Comparison of ENCODE assay signal across 8 cellular contexts in the genomic region with DNA sequence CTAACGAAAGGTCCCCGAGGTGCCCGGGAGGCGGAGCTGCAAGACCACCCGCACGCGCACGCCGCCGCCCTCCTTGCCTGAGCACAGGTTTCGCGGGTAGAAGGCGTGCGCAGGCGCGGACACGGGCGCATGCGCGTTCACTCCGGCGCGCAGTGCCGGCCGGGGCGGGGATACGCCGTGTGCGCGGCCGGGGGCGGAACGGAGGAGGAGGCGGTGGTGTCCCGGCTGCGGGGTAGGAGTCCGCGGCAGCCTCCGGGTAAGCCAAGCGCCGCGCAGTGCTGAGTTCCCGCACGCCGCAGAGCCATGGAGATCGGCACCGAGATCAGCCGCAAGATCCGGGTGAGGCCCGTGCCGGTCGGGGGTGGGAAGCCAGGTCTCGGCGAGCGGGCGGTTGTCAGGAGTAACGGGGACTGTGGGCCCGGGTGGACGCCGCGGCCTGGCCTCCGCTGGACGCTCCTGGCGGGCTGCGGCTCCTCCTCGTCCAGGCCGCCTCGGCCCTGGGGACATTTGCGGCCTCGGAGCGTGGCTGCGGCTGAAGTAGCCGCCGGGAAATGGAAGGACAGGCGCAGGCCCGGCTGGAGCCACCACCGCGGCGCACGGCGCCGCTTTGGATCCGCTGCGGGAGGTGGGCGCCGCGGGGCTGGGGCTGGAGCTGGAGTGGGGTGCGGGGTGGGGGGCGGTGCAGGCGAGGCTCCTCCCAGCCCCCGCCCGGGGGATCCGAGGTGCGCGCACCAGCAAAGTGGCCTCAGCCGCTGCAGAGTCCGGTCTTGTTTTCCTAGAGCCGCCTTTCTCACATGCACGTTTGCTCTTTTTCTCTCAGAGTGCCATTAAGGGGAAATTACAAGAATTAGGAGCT. TPM values are rescaled to one million over a fixed set of nuclear protein-coding genes. Genes with fewer than 3 reads are reported as not detected.
DNase-seq lines count a peak whose midpoint lies in the region; ATAC-seq and TF ChIP-seq lines count a peak whose summit lies in the region.

A gene with protein sequence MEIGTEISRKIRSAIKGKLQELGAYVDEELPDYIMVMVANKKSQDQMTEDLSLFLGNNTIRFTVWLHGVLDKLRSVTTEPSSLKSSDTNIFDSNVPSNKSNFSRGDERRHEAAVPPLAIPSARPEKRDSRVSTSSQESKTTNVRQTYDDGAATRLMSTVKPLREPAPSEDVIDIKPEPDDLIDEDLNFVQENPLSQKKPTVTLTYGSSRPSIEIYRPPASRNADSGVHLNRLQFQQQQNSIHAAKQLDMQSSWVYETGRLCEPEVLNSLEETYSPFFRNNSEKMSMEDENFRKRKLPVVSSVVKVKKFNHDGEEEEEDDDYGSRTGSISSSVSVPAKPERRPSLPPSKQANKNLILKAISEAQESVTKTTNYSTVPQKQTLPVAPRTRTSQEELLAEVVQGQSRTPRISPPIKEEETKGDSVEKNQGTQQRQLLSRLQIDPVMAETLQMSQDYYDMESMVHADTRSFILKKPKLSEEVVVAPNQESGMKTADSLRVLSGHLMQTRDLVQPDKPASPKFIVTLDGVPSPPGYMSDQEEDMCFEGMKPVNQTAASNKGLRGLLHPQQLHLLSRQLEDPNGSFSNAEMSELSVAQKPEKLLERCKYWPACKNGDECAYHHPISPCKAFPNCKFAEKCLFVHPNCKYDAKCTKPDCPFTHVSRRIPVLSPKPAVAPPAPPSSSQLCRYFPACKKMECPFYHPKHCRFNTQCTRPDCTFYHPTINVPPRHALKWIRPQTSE (plus strand): TSS at position 207 of the 856 bp plus-strand sequence. CDS start 97 bp downstream, at position 304.

- peaks cover 2% of the 10 kb centered on the region for H3K9me3 Mint-ChIP-seq in activated naive CD8-positive, alpha-beta T cell treated with anti-CD3 and anti-CD28 coated beads, Interleukin-2, amount 10 ng/mL, durations not matched to agents 7 days and 5 days

- peak within 1 kb of the TSS; percentile 96 for H3K4me3 ChIP-seq in SU-DHL-6 (ENCODE audit: insufficient read depth, low read length, poor library complexity, severe bottlenecking)
- peak within 1 kb of the TSS; percentile 92 for H3K4me3 ChIP-seq in parathyroid adenoma (ENCODE audit: low read depth, low read length)
- H3K4me3 ChIP-seq in tibial nerve = peak within 1 kb of the TSS; percentile 58 to 99 (median 88)

- H3K27me3 ChIP-seq in SU-DHL-6 (ENCODE audit: low read length) (no peaks in the 10 kb centered on the region), parathyroid adenoma (ENCODE audit: control insufficient read depth, insufficient read depth, low read length) (no peaks in the 10 kb centered on the region), tibial nerve (no peaks in the 10 kb centered on the region)

- peak in 1 of 2 donors; percentile 75 for TF ChIP-seq POLR2A in tibial nerve (IDR thresholded peaks at IDR 0.05)

- H3K9me3 ChIP-seq in SU-DHL-6 (ENCODE audit: insufficient read depth, low read length) (no peaks in the 10 kb centered on the region), parathyroid adenoma (ENCODE audit: control insufficient read depth, low read length) (no peaks in the 10 kb centered on the region), tibial nerve (no peaks in the 10 kb centered on the region)

- H3K36me3 ChIP-seq in SU-DHL-6 (ENCODE audit: low read length) = peaks cover 7% of the 10 kb centered on the region
- H3K36me3 ChIP-seq in parathyroid adenoma (ENCODE audit: control insufficient read depth, insufficient read depth, low read length) = no peaks in the 10 kb centered on the region
- H3K36me3 ChIP-seq in tibial nerve = peaks cover 0 to 6% (median under 1%) of the 10 kb centered on the region in 3 donors

- peaks cover 13% of the 10 kb centered on the region for H3K36me3 Mint-ChIP-seq in activated naive CD8-positive, alpha-beta T cell treated with anti-CD3 and anti-CD28 coated beads, Interleukin-2, amount 10 ng/mL, durations not matched to agents 7 days and 5 days

- peaks cover 14% of the 10 kb centered on the region for H3K27me3 Mint-ChIP-seq in activated naive CD8-positive, alpha-beta T cell treated with anti-CD3 and anti-CD28 coated beads, Interleukin-2, amount 10 ng/mL, durations not matched to agents 7 days and 5 days

- peak in 1 of 2 donors; percentile 88 for TF ChIP-seq EP300 in tibial nerve (IDR thresholded peaks at IDR 0.05)

- 0 to 1% methylated on average over 28 to 67 of the region's 99 CpGs for WGBS in tibial nerve, 2 donors

- H3K4me3 Mint-ChIP-seq in activated naive CD8-positive, alpha-beta T cell treated with anti-CD3 and anti-CD28 coated beads, Interleukin-2, amount 10 ng/mL, durations not matched to agents 7 days and 5 days = peak within 1 kb of the TSS; percentile 90

- peak within 1 kb of the TSS; percentile 91 for H3K27ac Mint-ChIP-seq in activated naive CD8-positive, alpha-beta T cell treated with anti-CD3 and anti-CD28 coated beads, Interleukin-2, amount 10 ng/mL, durations not matched to agents 7 days and 5 days

- H3K4me1 Mint-ChIP-seq in activated naive CD8-positive, alpha-beta T cell treated with anti-CD3 and anti-CD28 coated beads, Interleukin-2, amount 10 ng/mL, durations not matched to agents 7 days and 5 days = peaks cover 18% of the 10 kb centered on the region

- H3K27ac ChIP-seq in SU-DHL-6 (ENCODE audit: low read depth, low read length) (peak within 1 kb of the TSS; percentile 50; the same call in 1 of the 2 replicates), parathyroid adenoma (peak within 1 kb of the TSS; percentile 84), tibial nerve (peak within 1 kb of the TSS; percentile 62 to 95 (median 92))

- H3K79me2 ChIP-seq in SU-DHL-6 (ENCODE audit: insufficient read depth, low read length) (peaks cover 23% of the 10 kb centered on the region; the same call in 1 of the 2 replicates), parathyroid adenoma (peaks cover 9% of the 10 kb centered on the region)

- peak; percentile 93 for ATAC-seq in HG02623 (IDR thresholded peaks at IDR 0.05; ENCODE audit: unreplicated experiment)
- ATAC-seq in activated naive CD8-positive, alpha-beta T cell treated with anti-CD3 and anti-CD28 coated beads, Interleukin-2, amount 10 ng/mL, durations not matched to agents 7 days and 5 days (ENCODE audit: low read depth) = peak; percentile 97
- peak; percentile 99 for ATAC-seq in Right ventricle myocardium inferior

- H3K9me2 ChIP-seq in SU-DHL-6 (replicated peaks; ENCODE audit: insufficient read depth, low read length) = no peaks in the 10 kb centered on the region

- POLR2A ChIA-PET in activated naive CD8-positive, alpha-beta T cell treated with anti-CD3 and anti-CD28 coated beads, Interleukin-2, amount 10 ng/mL, durations not matched to agents 7 days and 5 days (lab: Charles Lee) = no interaction called here

- intact Hi-C loops in Right ventricle myocardium inferior (cut with DNase I) = loop anchor here (10.0 kb wide), 1 partner anchor 178 kb away; a partner anchor contains a TSS

- 0 out of 2 replicates have a peak, but pooled peaks cover 4% of the 10 kb centered on the region for H3F3A ChIP-seq in SU-DHL-6 (ENCODE audit: insufficient read depth)

- peak within 1 kb of the TSS; percentile 73 for H3K4me2 ChIP-seq in SU-DHL-6 (ENCODE audit: low read depth, low read length, poor library complexity, severe bottlenecking)
- H3K4me2 ChIP-seq in parathyroid adenoma (ENCODE audit: low read length) = peak within 1 kb of the TSS; percentile 37

- TF ChIP-seq CTCF in GM12872 (IDR thresholded peaks at IDR 0.05; ENCODE audit: insufficient read depth, low read depth, low read length) (0 out of 3 replicates have a peak, but pooled peaks have one; percentile 21), SU-DHL-6 (IDR thresholded peaks at IDR 0.05; ENCODE audit: insufficient read depth, low read length, poor library complexity, severe bottlenecking) (no peak), parathyroid adenoma (IDR thresholded peaks at IDR 0.05) (no peak), tibial nerve (IDR thresholded peaks at IDR 0.05) (no peak)

- H2AFZ ChIP-seq in SU-DHL-6 (ENCODE audit: low read depth, low read length, severe bottlenecking) (peak within 1 kb of the TSS; percentile 96), parathyroid adenoma (peak within 1 kb of the TSS; percentile 98)

- peak; percentile 85 for DNase-seq in NCI-H1105 (lab: John Stamatoyannopoulos, UW)
- DNase-seq in activated naive CD8-positive, alpha-beta T cell treated with anti-CD3 and anti-CD28 coated beads, Interleukin-2, amount 10 ng/mL, durations not matched to agents 7 days and 5 days = peak; percentile 93
- DNase-seq in Right ventricle myocardium inferior (ENCODE audit: missing footprints) = peak; percentile 93
- DNase-seq in tibial nerve (ENCODE audit: low spot score in 2 of 2) = peak; percentile 58 to 59

- H3K9ac ChIP-seq in SU-DHL-6 (ENCODE audit: low read length) (peak within 1 kb of the TSS; percentile 96), parathyroid adenoma (peak within 1 kb of the TSS; percentile 65)

- H3K4me1 ChIP-seq in parathyroid adenoma (peaks cover 2% of the 10 kb centered on the region), tibial nerve (peaks cover 0 to 33% (median 9%) of the 10 kb centered on the region in 4 donors)

- no peaks in the 10 kb centered on the region for H4K20me1 ChIP-seq in SU-DHL-6 (ENCODE audit: low read depth, low read length)

RNA-seq across cellular contexts. Expression of the gene that starts here (rescaled TPM):
- total RNA-seq in activated naive CD8-positive, alpha-beta T cell treated with anti-CD3 and anti-CD28 coated beads, Interleukin-2, amount 10 ng/mL, durations not matched to agents 7 days and 5 days = 10 to 100 TPM; 43.3 to 46.8 TPM
- 38.3 TPM for total RNA-seq in Right ventricle myocardium inferior
- 10 to 100 TPM; 52.8 to 71.4 (median 59.3) TPM for total RNA-seq in tibial nerve

Comparison
In these comparisons a context has a peak if more than half of its experiments do, and no peak if none do; other contexts are left out.
1. Peak in every context shown above with its lines: DNase-seq, ATAC-seq, H3K4me3 ChIP-seq and H3K27ac ChIP-seq.